Comparison of ENCODE assay signal across 9 cellular contexts in genomic region chr7:37510043-37510634, GRCh38.
DNase-seq lines count a peak whose midpoint lies in the region; ATAC-seq, FAIRE-seq and TF ChIP-seq lines count a peak whose summit lies in the region.
"Had no signal": no experiment of that assay in that cellular context is flagged by ENCODE, and none has a peak within 500 bp of the region (broad histone marks: within the 10 kb centered on the region; RNA-seq: fewer than 3 reads in every experiment).

No MANE protein-coding gene starts in this region.

- ATAC-seq in CD4-positive, CD25-positive, alpha-beta regulatory T cell (ENCODE audit: low read depth in 2 of 2) = no peak
- ATAC-seq in T-helper 17 cell (peak; percentile 59), HG02884 (IDR thresholded peaks at IDR 0.05; ENCODE audit: unreplicated experiment) (no peak)
- peak; percentile 48 to 57 for ATAC-seq in stimulated activated naive B cell treated with anti-CD40 and anti-IgM and Interleukin-4, amounts not matched to agents 10 μg/mL and 1 μg/mL and 100 μg/mL, for 72 hours (replicated peaks)

- no peaks in the 10 kb centered on the region for H3K4me1 ChIP-seq in CD4-positive, CD25-positive, alpha-beta regulatory T cell (ENCODE audit: control insufficient read depth, insufficient read depth, low read length, poor library complexity, severe bottlenecking)
- H3K4me1 ChIP-seq in small intestine (ENCODE audit: control insufficient read depth in 2 of 2, insufficient read depth in 1 of 2, low read depth in 1 of 2, low read length in 1 of 2) = no peaks in the 10 kb centered on the region

- no peaks in the 10 kb centered on the region for H3K9me3 ChIP-seq in CD4-positive, CD25-positive, alpha-beta regulatory T cell (ENCODE audit: control insufficient read depth in 2 of 2, low read length in 2 of 2)
- H3K9me3 ChIP-seq in T-helper 17 cell (ENCODE audit: control insufficient read depth, low read length, poor library complexity, severe bottlenecking) (no peaks in the 10 kb centered on the region), small intestine (ENCODE audit: control insufficient read depth, low read depth) (no peaks in the 10 kb centered on the region)

- no peaks in the 10 kb centered on the region for H3K36me3 Mint-ChIP-seq in CD4-positive, CD25-positive, alpha-beta regulatory T cell
- no peaks in the 10 kb centered on the region for H3K36me3 Mint-ChIP-seq in T-helper 17 cell (ENCODE audit: low read depth)
- H3K36me3 Mint-ChIP-seq in stimulated activated naive B cell treated with anti-CD40 and anti-IgM and Interleukin-4, amounts not matched to agents 10 μg/mL and 1 μg/mL and 100 μg/mL, for 72 hours = no peaks in the 10 kb centered on the region
- no peaks in the 10 kb centered on the region for H3K36me3 Mint-ChIP-seq in T-helper 2 cell treated with Interferon-gamma antibody and Interleukin-4, amounts not matched to agents 5 μg/mL and 100 μg/mL, for 36 hours (ENCODE audit: low read depth)

- FAIRE-seq in small intestine (lab: Jason Lieb, UNC) = no peak
- FAIRE-seq: colon had no signal

- peak; percentile 42 for TF ChIP-seq CTCF in fibroblast of the aortic adventitia (IDR thresholded peaks at IDR 0.05; ENCODE audit: insufficient read depth, low read length)

- no peak overlapping the region for H3K27ac ChIP-seq in CD4-positive, CD25-positive, alpha-beta regulatory T cell (ENCODE audit: insufficient read depth, low read length, poor library complexity, severe bottlenecking)
- H3K27ac ChIP-seq in small intestine (ENCODE audit: low read depth in 1 of 2, low read length in 1 of 2) = no peak overlapping the region

- H3K4me3 Mint-ChIP-seq in CD4-positive, CD25-positive, alpha-beta regulatory T cell = no peak overlapping the region
- no peak overlapping the region for H3K4me3 Mint-ChIP-seq in T-helper 17 cell
- H3K4me3 Mint-ChIP-seq in stimulated activated naive B cell treated with anti-CD40 and anti-IgM and Interleukin-4, amounts not matched to agents 10 μg/mL and 1 μg/mL and 100 μg/mL, for 72 hours = no peak overlapping the region
- H3K4me3 Mint-ChIP-seq in T-helper 2 cell treated with Interferon-gamma antibody and Interleukin-4, amounts not matched to agents 5 μg/mL and 100 μg/mL, for 36 hours = no peak overlapping the region

- H3K27me3 ChIP-seq in CD4-positive, CD25-positive, alpha-beta regulatory T cell (ENCODE audit: control insufficient read depth, insufficient read depth, low read length) = peaks cover 3% of the 10 kb centered on the region
- no peaks in the 10 kb centered on the region for H3K27me3 ChIP-seq in small intestine (ENCODE audit: control insufficient read depth in 2 of 2, insufficient read depth in 2 of 2, low read length in 2 of 2)

- H3K27ac Mint-ChIP-seq in CD4-positive, CD25-positive, alpha-beta regulatory T cell = no peak overlapping the region
- no peak overlapping the region for H3K27ac Mint-ChIP-seq in T-helper 17 cell
- no peak overlapping the region for H3K27ac Mint-ChIP-seq in stimulated activated naive B cell treated with anti-CD40 and anti-IgM and Interleukin-4, amounts not matched to agents 10 μg/mL and 1 μg/mL and 100 μg/mL, for 72 hours
- H3K27ac Mint-ChIP-seq in T-helper 2 cell treated with Interferon-gamma antibody and Interleukin-4, amounts not matched to agents 5 μg/mL and 100 μg/mL, for 36 hours = no peak overlapping the region

- WGBS in small intestine, 3 donors = 72 to 84% (median 74%) methylated on average over 3 of the region's 3 CpGs

- H3K4me3 ChIP-seq in CD4-positive, CD25-positive, alpha-beta regulatory T cell (ENCODE audit: low read depth, low read length) = no peak overlapping the region
- no peak overlapping the region for H3K4me3 ChIP-seq in fibroblast of the aortic adventitia (ENCODE audit: low read depth, low read length)
- H3K4me3 ChIP-seq in small intestine (ENCODE audit: low read depth in 1 of 2, low read length in 2 of 2) = no peak overlapping the region

- no peaks in the 10 kb centered on the region for H3K9me3 Mint-ChIP-seq in CD4-positive, CD25-positive, alpha-beta regulatory T cell
- H3K9me3 Mint-ChIP-seq in stimulated activated naive B cell treated with anti-CD40 and anti-IgM and Interleukin-4, amounts not matched to agents 10 μg/mL and 1 μg/mL and 100 μg/mL, for 72 hours = no peaks in the 10 kb centered on the region
- H3K9me3 Mint-ChIP-seq in T-helper 2 cell treated with Interferon-gamma antibody and Interleukin-4, amounts not matched to agents 5 μg/mL and 100 μg/mL, for 36 hours = no peaks in the 10 kb centered on the region

- H3K36me3 ChIP-seq in CD4-positive, CD25-positive, alpha-beta regulatory T cell (ENCODE audit: control insufficient read depth, insufficient read depth, low read length) = no peaks in the 10 kb centered on the region
- no peaks in the 10 kb centered on the region for H3K36me3 ChIP-seq in small intestine (ENCODE audit: control insufficient read depth in 2 of 2, insufficient read depth in 2 of 2, low read length in 2 of 2)

- peak in 2 of 3 donors; percentile 21 to 33 for DNase-seq in CD4-positive, CD25-positive, alpha-beta regulatory T cell
- peak; percentile 6 for DNase-seq in GM19240 (ENCODE audit: insufficient read length, low spot score)
- no peak for DNase-seq in T-helper 17 cell
- DNase-seq in fibroblast of the aortic adventitia (ENCODE audit: low read depth) = peak; percentile 4
- DNase-seq in stimulated activated naive B cell treated with anti-CD40 and anti-IgM and Interleukin-4, amounts not matched to agents 10 μg/mL and 1 μg/mL and 100 μg/mL, for 72 hours = no peak
- DNase-seq in small intestine = no peak
- no peak for DNase-seq in T-helper 2 cell treated with Interferon-gamma antibody and Interleukin-4, amounts not matched to agents 5 μg/mL and 100 μg/mL, for 36 hours (ENCODE audit: low spot score)

- peaks cover 37% of the 10 kb centered on the region for H3K27me3 Mint-ChIP-seq in CD4-positive, CD25-positive, alpha-beta regulatory T cell
- H3K27me3 Mint-ChIP-seq in T-helper 17 cell = peaks cover 53% of the 10 kb centered on the region
- peaks cover 0 to 11% of the 10 kb centered on the region in 2 donors for H3K27me3 Mint-ChIP-seq in stimulated activated naive B cell treated with anti-CD40 and anti-IgM and Interleukin-4, amounts not matched to agents 10 μg/mL and 1 μg/mL and 100 μg/mL, for 72 hours
- H3K27me3 Mint-ChIP-seq in T-helper 2 cell treated with Interferon-gamma antibody and Interleukin-4, amounts not matched to agents 5 μg/mL and 100 μg/mL, for 36 hours (ENCODE audit: low read depth) = peaks cover 30% of the 10 kb centered on the region

- no peaks in the 10 kb centered on the region for H3K4me1 Mint-ChIP-seq in CD4-positive, CD25-positive, alpha-beta regulatory T cell
- H3K4me1 Mint-ChIP-seq in T-helper 17 cell = no peaks in the 10 kb centered on the region
- no peaks in the 10 kb centered on the region for H3K4me1 Mint-ChIP-seq in stimulated activated naive B cell treated with anti-CD40 and anti-IgM and Interleukin-4, amounts not matched to agents 10 μg/mL and 1 μg/mL and 100 μg/mL, for 72 hours
- H3K4me1 Mint-ChIP-seq in T-helper 2 cell treated with Interferon-gamma antibody and Interleukin-4, amounts not matched to agents 5 μg/mL and 100 μg/mL, for 36 hours (ENCODE audit: low read depth) = no peaks in the 10 kb centered on the region

Comparison
In these comparisons a context has a peak if more than half of its experiments do, and no peak if none do; other contexts are left out.
1. ATAC-seq: peak in T-helper 17 cell (single experiment) and stimulated activated naive B cell treated with anti-CD40 and anti-IgM and Interleukin-4, amounts not matched to agents 10 μg/mL and 1 μg/mL and 100 μg/mL, for 72 hours (2 of 2); none in CD4-positive, CD25-positive, alpha-beta regulatory T cell (0 of 2) and HG02884 (single experiment).
2. DNase-seq: peak in CD4-positive, CD25-positive, alpha-beta regulatory T cell (2 of 3), GM19240 (single experiment) and fibroblast of the aortic adventitia (single experiment); none in T-helper 17 cell (0 of 3), stimulated activated naive B cell treated with anti-CD40 and anti-IgM and Interleukin-4, amounts not matched to agents 10 μg/mL and 1 μg/mL and 100 μg/mL, for 72 hours (single experiment), small intestine (single experiment) and T-helper 2 cell treated with Interferon-gamma antibody and Interleukin-4, amounts not matched to agents 5 μg/mL and 100 μg/mL, for 36 hours (single experiment).